In genomic region chr1:230105754-230106625, GRCh38 we compare ENCODE assay signal across 8 cellular contexts. TPM values are rescaled to one million over a fixed set of nuclear protein-coding genes. Genes with fewer than 3 reads are reported as not detected.
DNase-seq lines count a peak whose midpoint lies in the region; ATAC-seq and TF ChIP-seq lines count a peak whose summit lies in the region.

No MANE protein-coding gene starts in this region.

- no peak for TF ChIP-seq POLR2A in stomach (IDR thresholded peaks at IDR 0.05)

- no peaks in the 10 kb centered on the region for H3K9me3 ChIP-seq in stomach
- H3K9me3 ChIP-seq in CD4-positive, alpha-beta T cell (ENCODE audit: control insufficient read depth, low read length), result no peaks in the 10 kb centered on the region

- H3K27me3 ChIP-seq in stomach, result no peaks in the 10 kb centered on the region
- no peaks in the 10 kb centered on the region for H3K27me3 ChIP-seq in H7 (ENCODE audit: control insufficient read depth, insufficient read depth, low read length)
- H3K27me3 ChIP-seq in CD4-positive, alpha-beta T cell (ENCODE audit: control insufficient read depth, insufficient read depth, low read length), result no peaks in the 10 kb centered on the region

- no peak overlapping the region for H3K4me3 Mint-ChIP-seq in CD4-positive, alpha-beta T cell

- WGBS in stomach, 5 donors, result 55 to 65% (median 63%) methylated on average over 10 of the region's 10 CpGs

- H3K4me3 ChIP-seq in fibroblast of mammary gland (ENCODE audit: control insufficient read depth, low read depth, low read length) (no peak overlapping the region), stomach (no peak overlapping the region), H7 (ENCODE audit: insufficient read depth, low read depth, low read length) (no peak overlapping the region)

- peaks cover 52 to 96% (median 78%) of the 10 kb centered on the region in 4 donors for H3K4me1 ChIP-seq in stomach

- no peaks in the 10 kb centered on the region for H3K36me3 ChIP-seq in stomach
- no peaks in the 10 kb centered on the region for H3K36me3 ChIP-seq in H7 (replicated peaks; ENCODE audit: control insufficient read depth, insufficient read depth, low read length)

- no peak for TF ChIP-seq EP300 in stomach (IDR thresholded peaks at IDR 0.05)

- no peak for TF ChIP-seq CTCF in fibroblast of mammary gland (conservative IDR thresholded peaks at IDR 0.05; ENCODE audit: control insufficient read depth, insufficient read depth, low read depth, low read length)
- TF ChIP-seq CTCF in stomach (IDR thresholded peaks at IDR 0.05), result no peak
- no peak for TF ChIP-seq CTCF in CD4-positive, alpha-beta T cell (IDR thresholded peaks at IDR 0.05)

- POLR2A ChIA-PET in CD4-positive, alpha-beta T cell (lab: Charles Lee), result no interaction called here

- no peaks in the 10 kb centered on the region for H3K36me3 Mint-ChIP-seq in CD4-positive, alpha-beta T cell (ENCODE audit: low read depth)

- peak; percentile 64 for DNase-seq in Daoy (ENCODE audit: low read depth)
- DNase-seq in RKO (ENCODE audit: low spot score), result peak; percentile 60
- DNase-seq in fibroblast of mammary gland (ENCODE audit: low read depth), result peak; percentile 95
- no peak for DNase-seq in stomach
- DNase-seq in H7, result no peak
- DNase-seq in CD4-positive, alpha-beta T cell, result no peak

- no peaks in the 10 kb centered on the region for H3K27me3 Mint-ChIP-seq in CD4-positive, alpha-beta T cell

- intact Hi-C loops in stomach (cut with DNase I; ENCODE audit: low total_unique reads), result no loop called here
- intact Hi-C loops in CD4-positive, alpha-beta T cell (cut with DNase I, micrococcal nuclease), result loop anchor here in 1 of 2 experiments (5.0 kb wide), 1 partner anchor 444 kb away; no protein-coding TSS in a partner anchor

- peaks cover 92% of the 10 kb centered on the region for H3K4me1 Mint-ChIP-seq in CD4-positive, alpha-beta T cell (ENCODE audit: low read depth)

- peak; percentile 18 for ATAC-seq in HG02571 (IDR thresholded peaks at IDR 0.05; ENCODE audit: unreplicated experiment)
- no peak for ATAC-seq in GM18858 (IDR thresholded peaks at IDR 0.05; ENCODE audit: unreplicated experiment)
- ATAC-seq in CD4-positive, alpha-beta T cell (ENCODE audit: poor library complexity), result no peak

- H3K27ac Mint-ChIP-seq in CD4-positive, alpha-beta T cell, result no peak overlapping the region

- H3K9me3 Mint-ChIP-seq in CD4-positive, alpha-beta T cell, result no peaks in the 10 kb centered on the region

- CTCF ChIA-PET in CD4-positive, alpha-beta T cell (lab: Charles Lee), result no interaction called here

- peak overlapping the region in 4 of 5 donors; percentile 80 to 90 (median 87) for H3K27ac ChIP-seq in stomach
- H3K27ac ChIP-seq in CD4-positive, alpha-beta T cell (ENCODE audit: low read depth, low read length), result no peak overlapping the region

RNA-seq across cellular contexts. Expression of gene GALNT2, which starts 39.0 kb away (rescaled TPM):
- 58.4 and 63.1 TPM in 2 replicates for total RNA-seq in Daoy (2014; rRNA removed; shearing (Covaris generic))
- 100 to 1,000 TPM in 1 of 5 donors, 10 to 100 TPM in 4; 39.3 to 101 (median 49.6) TPM for total RNA-seq in stomach
- polyA plus RNA-seq in stomach, result 10 to 100 TPM in 2 of 3 donors, 1 to 10 TPM in 1; 5.5 to 18.1 (median 17.8) TPM
- total RNA-seq in H7 (2014; rRNA removed; shearing (Covaris generic)), result 99.1 and 105 TPM in 2 replicates
- 10 to 100 TPM; 11.0 to 11.4 TPM for total RNA-seq in CD4-positive, alpha-beta T cell

Comparison
In these comparisons a context has a peak if more than half of its experiments do, and no peak if none do; other contexts are left out.
1. DNase-seq: peak in Daoy (single experiment), RKO (single experiment) and fibroblast of mammary gland (single experiment); none in stomach (single experiment), H7 (single experiment) and CD4-positive, alpha-beta T cell (0 of 10).